Comparison of ENCODE assay signal across 11 cellular contexts in genomic region chr14:104934380-104934733, GRCh38. TPM values are rescaled to one million over a fixed set of nuclear protein-coding genes. Genes with fewer than 3 reads are reported as not detected.
DNase-seq lines count a peak whose midpoint lies in the region; ATAC-seq lines count a peak whose summit lies in the region.
"Had no signal": no experiment of that assay in that cellular context is flagged by ENCODE, and none has a peak within 500 bp of the region (broad histone marks: within the 10 kb centered on the region; RNA-seq: fewer than 3 reads in every experiment).

No MANE protein-coding gene starts in this region.

- no peak overlapping the region for H4K8ac ChIP-seq in neuronal stem cell (ENCODE audit: low read depth, low read length)

- 80% methylated on average over 3 of the region's 3 CpGs for WGBS in HUES64
- no CpG with 5 or more reads among the region's 3 CpGs for WGBS in neuronal stem cell (ENCODE audit: extremely low coverage in 2 of 2, insufficient read length in 2 of 2, insufficient replicate concordance in 1 of 2), 2 donors

- H3K4me3 ChIP-seq in HUES64 (ENCODE audit: low read length): peak overlapping the region; percentile 42; the same call in 1 of the 2 replicates
- H3K4me3 ChIP-seq in neuronal stem cell (ENCODE audit: low read length in 2 of 2): peak overlapping the region; percentile 39 to 77
- H3K4me3 ChIP-seq: SK-N-MC had no signal

- H3K4ac ChIP-seq in neuronal stem cell (ENCODE audit: low read length): no peak overlapping the region

- H3K4me1 Mint-ChIP-seq in T-helper 2 cell treated with Interferon-gamma antibody and Interleukin-4, amounts not matched to agents 5 μg/mL and 100 μg/mL, for 36 hours (ENCODE audit: low read depth): peaks cover 2% of the 10 kb centered on the region
- peaks cover 0 to 2% of the 10 kb centered on the region in 2 donors for H3K4me1 Mint-ChIP-seq in effector memory CD8-positive, alpha-beta T cell (ENCODE audit: low read depth in 2 of 2)

- H3K4me1 ChIP-seq in HUES64 (ENCODE audit: insufficient read depth, low read length) (no peaks in the 10 kb centered on the region), neuronal stem cell (ENCODE audit: control insufficient read depth in 2 of 2, insufficient read depth in 1 of 2, low read depth in 1 of 2, low read length in 2 of 2) (peaks cover 0 to 12% of the 10 kb centered on the region in 2 donors)

- H3K4me2 ChIP-seq in neuronal stem cell (ENCODE audit: insufficient read depth, low read length, poor library complexity, severe bottlenecking): peak overlapping the region; percentile 58

- peaks cover 29% of the 10 kb centered on the region for H3K27me3 Mint-ChIP-seq in T-helper 2 cell treated with Interferon-gamma antibody and Interleukin-4, amounts not matched to agents 5 μg/mL and 100 μg/mL, for 36 hours (ENCODE audit: low read depth)
- H3K27me3 Mint-ChIP-seq in effector memory CD8-positive, alpha-beta T cell: peaks cover 27 to 32% of the 10 kb centered on the region in 2 donors

- peak overlapping the region; percentile 53 for H2AFZ ChIP-seq in neuronal stem cell (ENCODE audit: low read length)

- peaks cover 3% of the 10 kb centered on the region for H3K79me1 ChIP-seq in neuronal stem cell (ENCODE audit: low read depth, low read length)

- H4K91ac ChIP-seq in neuronal stem cell (ENCODE audit: low read depth, low read length, poor library complexity): no peak overlapping the region

- no peaks in the 10 kb centered on the region for H3K36me3 ChIP-seq in HUES64 (ENCODE audit: insufficient read depth, low read length)
- H3K36me3 ChIP-seq in neuronal stem cell (replicated peaks in 1 of 2; ENCODE audit: control insufficient read depth in 2 of 2, insufficient read depth in 2 of 2, low read length in 2 of 2): no peaks in the 10 kb centered on the region

- H2BK12ac ChIP-seq in neuronal stem cell (ENCODE audit: low read length): peak overlapping the region; percentile 8

- H2AK5ac ChIP-seq in neuronal stem cell (ENCODE audit: low read depth, low read length): peak overlapping the region; percentile 59

- DNase-seq in T-helper 2 cell treated with Interferon-gamma antibody and Interleukin-4, amounts not matched to agents 5 μg/mL and 100 μg/mL, for 36 hours (ENCODE audit: low spot score): no peak
- DNase-seq in T-helper 2 cell (no peak), neuronal stem cell (ENCODE audit: low spot score) (no peak), COLO668 (lab: John Stamatoyannopoulos, UW; ENCODE audit: unreplicated experiment) (no peak)
- DNase-seq in effector memory CD8-positive, alpha-beta T cell: no peak
- DNase-seq: kidney glomerular epithelial cell; stimulated activated CD4-positive, alpha-beta T cell treated with anti-CD3 and anti-CD28 coated beads, Interleukin-12 subunit alpha, Interleukin-12 subunit beta, amount 100 ng/mL, for 4 hours had no signal

- H3K27ac Mint-ChIP-seq in T-helper 2 cell treated with Interferon-gamma antibody and Interleukin-4, amounts not matched to agents 5 μg/mL and 100 μg/mL, for 36 hours: peak overlapping the region; percentile 55
- no peak overlapping the region for H3K27ac Mint-ChIP-seq in effector memory CD8-positive, alpha-beta T cell

- H3K27me3 ChIP-seq in HUES64 (ENCODE audit: insufficient read depth, low read length): peaks cover 81% of the 10 kb centered on the region
- H3K27me3 ChIP-seq in neuronal stem cell (ENCODE audit: control insufficient read depth in 3 of 3, insufficient read depth in 3 of 3, low read depth in 1 of 3, low read length in 3 of 3): peaks cover 17 to 85% (median 52%) of the 10 kb centered on the region in 3 experiments

- H3K36me3 Mint-ChIP-seq in T-helper 2 cell treated with Interferon-gamma antibody and Interleukin-4, amounts not matched to agents 5 μg/mL and 100 μg/mL, for 36 hours (ENCODE audit: low read depth): no peaks in the 10 kb centered on the region
- no peaks in the 10 kb centered on the region for H3K36me3 Mint-ChIP-seq in effector memory CD8-positive, alpha-beta T cell (ENCODE audit: insufficient read depth)

- H3K9me3 Mint-ChIP-seq in T-helper 2 cell treated with Interferon-gamma antibody and Interleukin-4, amounts not matched to agents 5 μg/mL and 100 μg/mL, for 36 hours: no peaks in the 10 kb centered on the region
- no peaks in the 10 kb centered on the region for H3K9me3 Mint-ChIP-seq in effector memory CD8-positive, alpha-beta T cell

- H3K23ac ChIP-seq in neuronal stem cell (ENCODE audit: low read depth, low read length, poor library complexity): no peak overlapping the region

- ATAC-seq in effector memory CD8-positive, alpha-beta T cell (replicated peaks): no peak
- ATAC-seq in HG03095 (IDR thresholded peaks at IDR 0.05; ENCODE audit: unreplicated experiment): no peak
- ATAC-seq in GM19324 (IDR thresholded peaks at IDR 0.05; ENCODE audit: low FRiP score, unreplicated experiment): no peak

- peak overlapping the region; percentile 72 for H3K4me3 Mint-ChIP-seq in T-helper 2 cell treated with Interferon-gamma antibody and Interleukin-4, amounts not matched to agents 5 μg/mL and 100 μg/mL, for 36 hours
- H3K4me3 Mint-ChIP-seq in effector memory CD8-positive, alpha-beta T cell: peak overlapping the region; percentile 34 to 53

- no peaks in the 10 kb centered on the region for H3K9me3 ChIP-seq in HUES64 (ENCODE audit: insufficient read depth, low read depth, low read length)
- no peaks in the 10 kb centered on the region for H3K9me3 ChIP-seq in neuronal stem cell (replicated peaks in 1 of 2; ENCODE audit: control insufficient read depth in 2 of 2, insufficient read depth in 1 of 2, low read depth in 1 of 2, low read length in 2 of 2)

- no peak overlapping the region for H2BK5ac ChIP-seq in neuronal stem cell (ENCODE audit: low read length)

- no peak overlapping the region for H3K27ac ChIP-seq in HUES64 (ENCODE audit: low read depth, low read length)
- H3K27ac ChIP-seq in neuronal stem cell (replicated peaks; ENCODE audit: low read length): no peak overlapping the region
- H3K27ac ChIP-seq: SK-N-MC had no signal

- peak overlapping the region; percentile 72 for H2BK15ac ChIP-seq in neuronal stem cell (ENCODE audit: low read length)

- H3K9ac ChIP-seq in HUES64 (ENCODE audit: low read depth, low read length) (no peak overlapping the region), neuronal stem cell (ENCODE audit: low read depth, low read length, poor library complexity) (peak overlapping the region; percentile 81)

- peak overlapping the region; percentile 86 for H3K18ac ChIP-seq in neuronal stem cell (ENCODE audit: low read length)

- H3K14ac ChIP-seq in neuronal stem cell (ENCODE audit: low read length): peak overlapping the region; percentile 22

- H2BK120ac ChIP-seq in neuronal stem cell (ENCODE audit: low read depth, low read length): no peak overlapping the region

RNA-seq across cellular contexts. Expression of gene PLD4, which starts 9.7 kb away (rescaled TPM):
- not detected for polyA plus RNA-seq in HUES64 (2013, experiment 1 of 2)
- polyA plus RNA-seq in HUES64 (2013, experiment 2 of 2): not detected
- 0.04 TPM for polyA plus RNA-seq in neuronal stem cell (2013, experiment 1 of 2)
- 0.03 TPM for polyA plus RNA-seq in neuronal stem cell (2013, experiment 2 of 2)

RNA-seq across cellular contexts. Expression of gene AHNAK2, which starts 43.8 kb away (rescaled TPM):
- 0.55 TPM for polyA plus RNA-seq in HUES64 (2013, experiment 1 of 2)
- polyA plus RNA-seq in HUES64 (2013, experiment 2 of 2): 0.76 TPM
- 0.43 TPM for polyA plus RNA-seq in neuronal stem cell (2013, experiment 1 of 2)
- polyA plus RNA-seq in neuronal stem cell (2013, experiment 2 of 2): 0.46 TPM

RNA-seq across cellular contexts. Expression of gene CLBA1, which starts 51.2 kb away (rescaled TPM):
- polyA plus RNA-seq in HUES64 (2013, experiment 1 of 2): 3.4 TPM
- polyA plus RNA-seq in HUES64 (2013, experiment 2 of 2): 3.2 TPM
- polyA plus RNA-seq in neuronal stem cell (2013, experiment 1 of 2): 6.1 TPM
- polyA plus RNA-seq in neuronal stem cell (2013, experiment 2 of 2): 6.0 TPM
